24 cellular contexts compared by ENCODE assay signal in the genomic region with DNA sequence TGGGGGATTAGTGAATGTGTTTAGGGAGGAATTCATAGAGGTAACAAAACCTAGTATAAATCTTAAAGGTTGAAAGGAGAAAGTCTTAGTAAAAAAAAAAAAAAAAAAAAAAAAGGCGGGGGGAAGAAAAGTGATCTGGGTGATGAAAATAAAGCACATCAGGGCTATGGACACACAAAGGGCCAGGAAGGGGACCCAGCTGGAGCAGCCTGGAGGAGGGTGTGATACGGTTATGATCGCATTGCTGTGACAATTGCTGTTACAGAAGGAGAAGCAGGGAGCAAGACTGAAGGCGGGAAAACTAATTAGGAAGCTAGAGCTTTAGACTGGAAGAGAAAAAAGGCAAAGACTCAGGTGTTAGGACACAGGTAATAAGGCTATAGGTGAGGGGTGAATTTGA.
"Had no signal": no experiment of that assay in that cellular context is flagged by ENCODE, and none has a peak within 500 bp of the region (broad histone marks: within the 10 kb centered on the region; RNA-seq: fewer than 3 reads in every experiment).

No MANE protein-coding gene starts in this region.

- ATAC-seq: left lung; mucosa of descending colon; natural killer cell treated with Interleukin-12 subunit alpha and Interleukin-12 subunit beta and Interleukin-15 and Interleukin-18, amount 100 ng/mL, for 72 hours; sciatic nerve; stimulated activated effector memory CD8-positive, alpha-beta T cell treated with anti-CD3 and anti-CD28 coated beads, Interleukin-12 subunit alpha, Interleukin-12 subunit beta, amount 100 ng/mL, for 72 hours had no signal

- H3K9me3 ChIP-seq: mucosa of descending colon, prostate gland, right atrium auricular region, stomach, thyroid gland, vagina had no signal

- H3K27me3 ChIP-seq: left lung, neural progenitor cell, right atrium auricular region, stomach, thyroid gland, vagina had no signal

- H3K4me1 Mint-ChIP-seq: mesothelial cell of epicardium; naive B cell; stimulated activated effector memory CD8-positive, alpha-beta T cell treated with anti-CD3 and anti-CD28 coated beads, Interleukin-12 subunit alpha, Interleukin-12 subunit beta, amount 100 ng/mL, for 72 hours had no signal

- H3K27ac ChIP-seq: coronary artery, left lung, neural progenitor cell, parathyroid adenoma, prostate gland, right atrium auricular region, stomach, thyroid gland, vagina had no signal

- DNase-seq: dermis blood vessel endothelial cell; effector memory CD4-positive, alpha-beta T cell; head of caudate nucleus; left lung; mesenchymal stem cell; mucosa of descending colon; naive B cell; stimulated activated CD4-positive, alpha-beta T cell treated with anti-CD3 and anti-CD28 coated beads, Interleukin-2, amount 100 ng/mL, for 24 hours; stimulated activated CD4-positive, alpha-beta T cell treated with anti-CD3 and anti-CD28 coated beads, Interleukin-4, amount 100 ng/mL, for 24 hours; stimulated activated naive CD4-positive, alpha-beta T cell treated with Interleukin-2 at 50 U/mL for 16 hours; stomach; thyroid gland; trophoblast cell had no signal

- H3K4me2 ChIP-seq: neural progenitor cell, smooth muscle cell had no signal

- H3K27me3 Mint-ChIP-seq: naive B cell; natural killer cell treated with Interleukin-12 subunit alpha and Interleukin-12 subunit beta and Interleukin-15 and Interleukin-18, amount 100 ng/mL, for 72 hours had no signal

- H3K36me3 Mint-ChIP-seq: neural progenitor cell; stimulated activated effector memory CD8-positive, alpha-beta T cell treated with anti-CD3 and anti-CD28 coated beads, Interleukin-12 subunit alpha, Interleukin-12 subunit beta, amount 100 ng/mL, for 72 hours had no signal

- H3K4me3 Mint-ChIP-seq: mesothelial cell of epicardium; naive B cell; natural killer cell treated with Interleukin-12 subunit alpha and Interleukin-12 subunit beta and Interleukin-15 and Interleukin-18, amount 100 ng/mL, for 72 hours; neural progenitor cell; stimulated activated effector memory CD8-positive, alpha-beta T cell treated with anti-CD3 and anti-CD28 coated beads, Interleukin-12 subunit alpha, Interleukin-12 subunit beta, amount 100 ng/mL, for 72 hours had no signal

- H3K9ac ChIP-seq: neural progenitor cell, parathyroid adenoma had no signal

- H3K79me2 ChIP-seq: parathyroid adenoma had no signal

- H3K27ac Mint-ChIP-seq: mesothelial cell of epicardium; naive B cell; natural killer cell treated with Interleukin-12 subunit alpha and Interleukin-12 subunit beta and Interleukin-15 and Interleukin-18, amount 100 ng/mL, for 72 hours; neural progenitor cell; stimulated activated effector memory CD8-positive, alpha-beta T cell treated with anti-CD3 and anti-CD28 coated beads, Interleukin-12 subunit alpha, Interleukin-12 subunit beta, amount 100 ng/mL, for 72 hours had no signal

- H3K4me1 ChIP-seq: left lung, parathyroid adenoma, prostate gland, right atrium auricular region, stomach, thyroid gland, vagina had no signal

- H2AFZ ChIP-seq: neural progenitor cell, parathyroid adenoma had no signal
